11 cellular contexts compared by ENCODE assay signal in genomic region chr7:102337420-102337819, GRCh38. TPM values are rescaled to one million over a fixed set of nuclear protein-coding genes. Genes with fewer than 3 reads are reported as not detected.
A peak's percentile ranks its signal among the peaks of the same experiment; 100 is the strongest.
DNase-seq lines count a peak whose midpoint lies in the region; ATAC-seq and TF ChIP-seq lines count a peak whose summit lies in the region.
"Not testable (repeated sequence)": the region's sequence is repeated elsewhere in the genome, so short reads cannot be mapped to it uniquely, and the experiment has no call there.
"Had no signal": no experiment of that assay in that cellular context is flagged by ENCODE, and none has a peak within 500 bp of the region (broad histone marks: within the 10 kb centered on the region; RNA-seq: fewer than 3 reads in every experiment).

No MANE protein-coding gene starts in this region.

- H3K4me3 Mint-ChIP-seq in activated B cell treated with CpG ODN at 0.5 μM for 24 hours (peak overlapping the region; percentile 52), memory B cell (peak overlapping the region; percentile 32)

- H3K36me3 Mint-ChIP-seq in activated B cell treated with CpG ODN at 0.5 μM for 24 hours (ENCODE audit: low read depth); memory B cell: not testable (repeated sequence)

- not testable (repeated sequence) for H3K9me3 Mint-ChIP-seq in activated B cell treated with CpG ODN at 0.5 μM for 24 hours, memory B cell

- peaks cover 24% of the 10 kb centered on the region for H3K4me1 Mint-ChIP-seq in activated B cell treated with CpG ODN at 0.5 μM for 24 hours
- not testable (repeated sequence) for H3K4me1 Mint-ChIP-seq in memory B cell

- CTCF ChIA-PET in activated B cell treated with CpG ODN at 0.5 μM for 24 hours (lab: Charles Lee): not testable (repeated sequence)

- not testable (repeated sequence) for H4K20me1 ChIP-seq in Karpas-422 (ENCODE audit: insufficient read depth, low read depth, low read length)

- H3K36me3 ChIP-seq in Karpas-422 (ENCODE audit: insufficient read depth, low read length): not testable (repeated sequence)

- not testable (repeated sequence) for H3K9me3 ChIP-seq in Karpas-422 (ENCODE audit: low read length)

- H3K79me2 ChIP-seq in Karpas-422 (ENCODE audit: low read length): not testable (repeated sequence)

- not testable (repeated sequence) for H3K9me2 ChIP-seq in Karpas-422 (replicated peaks; ENCODE audit: insufficient read depth, low read length)

- H3K4me2 ChIP-seq in Karpas-422 (ENCODE audit: low read depth, low read length, poor library complexity, severe bottlenecking): peak overlapping the region; percentile 71

- H3K27me3 Mint-ChIP-seq in activated B cell treated with CpG ODN at 0.5 μM for 24 hours, memory B cell: not testable (repeated sequence)

- intact Hi-C loops in activated B cell treated with CpG ODN at 0.5 μM for 24 hours (cut with micrococcal nuclease): not testable (repeated sequence)

- POLR2A ChIA-PET in activated B cell treated with CpG ODN at 0.5 μM for 24 hours (lab: Charles Lee): not testable (repeated sequence)

- 0 out of 2 replicates have a peak overlapping the region, but pooled peaks have one; percentile 75 for H2AFZ ChIP-seq in Karpas-422 (ENCODE audit: low read length)

- peak overlapping the region; percentile 68 for H3K9ac ChIP-seq in Karpas-422 (ENCODE audit: low read length)

- TF ChIP-seq CTCF in GM12865 (IDR thresholded peaks at IDR 0.05; ENCODE audit: insufficient read depth, low read depth, low read length, missing control alignments); activated B cell treated with CpG ODN at 0.5 μM for 24 hours (IDR thresholded peaks at IDR 0.05): not testable (repeated sequence)

- H3K27ac ChIP-seq in Karpas-422 (ENCODE audit: low read length): peak overlapping the region; percentile 83

- DNase-seq in GM12865 (ENCODE audit: low read depth) (peak; percentile 40), Karpas-422 (peak; percentile 54), NCI-H82 treated with DMSO at 0.1 percent for 48 hours (lab: John Stamatoyannopoulos, UW; ENCODE audit: unreplicated experiment) (peak; percentile 27), RPMI8226 (peak; percentile 1)
- not testable (repeated sequence) for DNase-seq in activated B cell treated with CpG ODN at 0.5 μM for 24 hours; memory B cell (ENCODE audit: low spot score in 2 of 2)

- not testable (repeated sequence) for H3K27ac Mint-ChIP-seq in activated B cell treated with CpG ODN at 0.5 μM for 24 hours, memory B cell

- not testable (repeated sequence) for H3K27me3 ChIP-seq in Karpas-422 (ENCODE audit: low read length)

- not testable (repeated sequence) for ATAC-seq in activated B cell treated with CpG ODN at 0.5 μM for 24 hours (ENCODE audit: low read depth); memory B cell (ENCODE audit: low read depth)

- H3K4me3 ChIP-seq in GM12865 (ENCODE audit: low read depth, low read length): peak overlapping the region; percentile 43
- peak overlapping the region; percentile 68 for H3K4me3 ChIP-seq in Karpas-422 (ENCODE audit: low read length)

- H3K4me1 ChIP-seq in Karpas-422 (ENCODE audit: low read length): peaks cover 19% of the 10 kb centered on the region

RNA-seq across cellular contexts. Expression of gene SPDYE6, which starts 18.8 kb away (rescaled TPM):
- not detected in 2 replicates for total RNA-seq in Karpas-422 (2014; rRNA removed; shearing (Covaris generic); ENCODE audit: low replicate concordance)
- not detected in 2 replicates for total RNA-seq in activated B cell treated with CpG ODN at 0.5 μM for 24 hours
- total RNA-seq: Caco-2; CD4-positive, alpha-beta T cell; Daoy; GM23338; HT-29 had no signal

RNA-seq across cellular contexts. Expression of gene SH2B2, which starts 50.8 kb away (rescaled TPM):
- total RNA-seq in Karpas-422 (2014; rRNA removed; shearing (Covaris generic); ENCODE audit: low replicate concordance): 22.4 and 39.2 TPM in 2 replicates
- total RNA-seq in activated B cell treated with CpG ODN at 0.5 μM for 24 hours: 28.2 and 32.1 TPM in 2 replicates

RNA-seq across cellular contexts. Expression of gene PRKRIP1, which starts 58.7 kb away (rescaled TPM):
- 42.7 and 75.4 TPM in 2 replicates for total RNA-seq in Karpas-422 (2014; rRNA removed; shearing (Covaris generic); ENCODE audit: low replicate concordance)
- 38.8 and 39.7 TPM in 2 replicates for total RNA-seq in activated B cell treated with CpG ODN at 0.5 μM for 24 hours
